Comparison of ENCODE assay signal across 15 cellular contexts in the genomic region with DNA sequence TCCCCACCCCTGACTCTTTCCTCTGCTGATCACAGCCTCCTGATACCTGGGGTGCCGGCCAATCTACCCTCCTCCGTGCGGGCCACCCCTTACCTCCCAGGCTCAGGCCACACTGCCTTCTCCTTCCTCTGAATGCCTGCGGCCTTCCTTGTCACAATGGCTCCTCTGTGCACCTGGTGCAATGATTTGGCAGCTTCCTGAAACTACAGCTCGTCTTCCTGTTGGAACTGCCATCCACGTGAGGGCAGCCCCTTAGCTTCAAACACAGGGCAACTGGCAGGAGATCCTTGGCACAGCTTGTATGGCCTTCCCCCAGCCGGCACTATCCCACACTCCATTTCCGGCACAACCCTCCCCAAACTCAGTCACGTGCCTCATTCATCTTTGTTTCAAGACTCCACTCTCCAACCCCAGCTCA.
DNase-seq lines count a peak whose midpoint lies in the region; ATAC-seq and TF ChIP-seq lines count a peak whose summit lies in the region.
"Had no signal": no experiment of that assay in that cellular context is flagged by ENCODE, and none has a peak within 500 bp of the region (broad histone marks: within the 10 kb centered on the region; RNA-seq: fewer than 3 reads in every experiment).

No MANE protein-coding gene starts in this region.

- DNase-seq in Peyer's patch (no peak), left ventricle myocardium inferior (no peak), psoas muscle (no peak), activated gamma-delta T cell (lab: John Stamatoyannopoulos, UW) (no peak), DMS 273 treated with DMSO at 0.1 percent for 48 hours (lab: John Stamatoyannopoulos, UW) (no peak)
- no peak for DNase-seq in stimulated activated CD4-positive, alpha-beta T cell treated with anti-CD3 and anti-CD28 coated beads, Interleukin-4, amount 100 ng/mL, for 24 hours
- DNase-seq: activated CD4-positive, alpha-beta T cell treated with anti-CD3 and anti-CD28 coated beads, Interleukin-2, amount 50 U/mL, for 4 hours; GDM1; NCI-H774; stimulated activated CD4-positive, alpha-beta T cell treated with anti-CD3 and anti-CD28 coated beads, Interleukin-2, amount 100 ng/mL, for 48 hours had no signal

- H3K27ac ChIP-seq in BLaER1 (peak overlapping the region; percentile 85), Peyer's patch (peak overlapping the region in 3 of 4 donors; percentile 17 to 49 (median 38)), left ventricle myocardium inferior (replicated peaks) (peak overlapping the region; percentile 45), psoas muscle (peak overlapping the region; percentile 23)
- H3K27ac ChIP-seq: C4-2B, neutrophil had no signal

- 51 to 59% (median 52%) methylated on average over 9 of the region's 9 CpGs for WGBS in psoas muscle, 3 donors

- H3K9me3 ChIP-seq in BLaER1 (no peaks in the 10 kb centered on the region), Peyer's patch (no peaks in the 10 kb centered on the region), left ventricle myocardium inferior (replicated peaks) (no peaks in the 10 kb centered on the region), psoas muscle (no peaks in the 10 kb centered on the region)
- H3K9me3 ChIP-seq: neutrophil, thoracic aorta had no signal

- peak overlapping the region; percentile 89 for H3K4me2 ChIP-seq in BLaER1

- H3K36me3 ChIP-seq in BLaER1 (no peaks in the 10 kb centered on the region), Peyer's patch (no peaks in the 10 kb centered on the region), left ventricle myocardium inferior (no peaks in the 10 kb centered on the region), psoas muscle (ENCODE audit: insufficient read depth in 1 of 2, low read depth in 1 of 2) (no peaks in the 10 kb centered on the region)
- H3K36me3 ChIP-seq: neutrophil, thoracic aorta had no signal

- TF ChIP-seq CTCF in Peyer's patch (IDR thresholded peaks at IDR 0.05) (no peak), left ventricle myocardium inferior (IDR thresholded peaks at IDR 0.05; ENCODE audit: borderline replicate concordance) (no peak), psoas muscle (IDR thresholded peaks at IDR 0.05) (no peak)

- no peaks in the 10 kb centered on the region for H3K27me3 ChIP-seq in BLaER1
- H3K27me3 ChIP-seq in Peyer's patch: no peaks in the 10 kb centered on the region
- H3K27me3 ChIP-seq in left ventricle myocardium inferior (ENCODE audit: low read depth): no peaks in the 10 kb centered on the region
- no peaks in the 10 kb centered on the region for H3K27me3 ChIP-seq in psoas muscle (ENCODE audit: insufficient read depth in 3 of 3, low read length in 2 of 3)

- no peak for TF ChIP-seq POLR2A in Peyer's patch (IDR thresholded peaks at IDR 0.05)

- intact Hi-C loops in left ventricle myocardium inferior (cut with micrococcal nuclease) (no loop called here), psoas muscle (cut with DNase I) (no loop called here)

- H3K4me1 ChIP-seq in BLaER1: peaks cover 45% of the 10 kb centered on the region
- peaks cover 0 to 13% (median 0%) of the 10 kb centered on the region in 4 donors for H3K4me1 ChIP-seq in Peyer's patch
- H3K4me1 ChIP-seq in left ventricle myocardium inferior: peaks cover 82% of the 10 kb centered on the region
- peaks cover 26% of the 10 kb centered on the region for H3K4me1 ChIP-seq in psoas muscle

- no peaks in the 10 kb centered on the region for H4K20me1 ChIP-seq in BLaER1

- ATAC-seq in psoas muscle (no peak), HG03432 (IDR thresholded peaks at IDR 0.05; ENCODE audit: unreplicated experiment) (no peak)

- H3K4me3 ChIP-seq in BLaER1: no peak overlapping the region
- no peak overlapping the region for H3K4me3 ChIP-seq in Peyer's patch
- H3K4me3 ChIP-seq in left ventricle myocardium inferior: no peak overlapping the region
- H3K4me3 ChIP-seq in psoas muscle: no peak overlapping the region
- H3K4me3 ChIP-seq: thoracic aorta had no signal

- H3K9ac ChIP-seq in BLaER1: no peak overlapping the region

Comparison
In these comparisons a context has a peak if more than half of its experiments do, and no peak if none do; other contexts are left out.
1. H3K27ac ChIP-seq: peak in every context shown above with its lines; median percentile 85 in BLaER1; 45 in left ventricle myocardium inferior; 38 in Peyer's patch; 23 in psoas muscle.